Comparison of ENCODE assay signal across 9 cellular contexts in the genomic region with DNA sequence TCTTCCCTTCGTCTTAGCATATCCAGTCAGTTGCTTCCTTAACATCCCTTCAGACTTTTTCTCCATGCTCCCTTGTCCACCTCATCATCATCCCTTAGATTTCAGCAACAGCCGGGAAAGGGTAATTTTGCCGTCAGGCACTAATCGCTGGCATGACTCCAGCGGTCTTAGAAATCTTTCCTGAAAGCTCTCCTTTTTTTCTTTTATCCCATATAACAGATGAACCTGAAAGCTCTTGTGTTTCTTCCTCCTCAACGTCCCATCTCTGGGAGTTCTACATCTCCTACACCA. TPM values are rescaled to one million over a fixed set of nuclear protein-coding genes. Genes with fewer than 3 reads are reported as not detected.
DNase-seq lines count a peak whose midpoint lies in the region; ATAC-seq and TF ChIP-seq lines count a peak whose summit lies in the region.
"Had no signal": no experiment of that assay in that cellular context is flagged by ENCODE, and none has a peak within 500 bp of the region (broad histone marks: within the 10 kb centered on the region; RNA-seq: fewer than 3 reads in every experiment).

No MANE protein-coding gene starts in this region.

- no peak overlapping the region for H2BK5ac ChIP-seq in mesenchymal stem cell (ENCODE audit: low read depth, low read length, poor library complexity, severe bottlenecking)

- H3K36me3 Mint-ChIP-seq in MCF 10A (ENCODE audit: insufficient read depth, unreplicated experiment) = no peaks in the 10 kb centered on the region
- H3K36me3 Mint-ChIP-seq: IgD-negative memory B cell had no signal

- peaks cover 2% of the 10 kb centered on the region for H3K4me1 ChIP-seq in mesenchymal stem cell (ENCODE audit: control insufficient read depth, insufficient read depth, low read depth, low read length)

- DNase-seq in A172 (ENCODE audit: low spot score) (peak; percentile 49), HT1080 (ENCODE audit: low read depth) (peak; percentile 53), MCF 10A (ENCODE audit: unreplicated experiment) (peak; percentile 67), mesenchymal stem cell (no peak), GF-D8 (lab: John Stamatoyannopoulos, UW) (no peak), NCI-H2171 treated with DMSO at 0.1 percent for 48 hours (lab: John Stamatoyannopoulos, UW) (no peak), GM13976 (ENCODE audit: low spot score) (no peak)

- no peak overlapping the region for H3K23ac ChIP-seq in mesenchymal stem cell (ENCODE audit: low read length in 2 of 2)

- no peaks in the 10 kb centered on the region for H3K36me3 ChIP-seq in mesenchymal stem cell (ENCODE audit: control insufficient read depth in 1 of 2, insufficient read depth in 2 of 2, low read depth in 1 of 2, low read length in 2 of 2)

- H3K9me3 Mint-ChIP-seq in MCF 10A (ENCODE audit: unreplicated experiment) = no peaks in the 10 kb centered on the region
- H3K9me3 Mint-ChIP-seq: IgD-negative memory B cell had no signal

- peak overlapping the region; percentile 5 to 80 for H3K18ac ChIP-seq in mesenchymal stem cell (ENCODE audit: low read depth in 1 of 2, low read length in 2 of 2)

- H3K14ac ChIP-seq in mesenchymal stem cell (ENCODE audit: low read length in 2 of 2) = peak overlapping the region in 1 of 2 experiments; percentile 39

- H3K9me3 ChIP-seq in mesenchymal stem cell (ENCODE audit: control insufficient read depth, low read length) = no peaks in the 10 kb centered on the region

- peak overlapping the region; percentile 98 for H3K9ac ChIP-seq in mesenchymal stem cell (ENCODE audit: low read length)

- intact Hi-C loops in MCF 10A (cut with micrococcal nuclease) = loop anchor here (1.0 to 2.0 kb wide), 4 partner anchors 38 to 298 kb away; partner anchors contain the start of gene SF3B4

- peak overlapping the region in 1 of 2 experiments; percentile 79 for H3K4me3 ChIP-seq in mesenchymal stem cell (ENCODE audit: insufficient read depth in 1 of 2, low read depth in 1 of 2, low read length in 2 of 2)

- H2AK5ac ChIP-seq in mesenchymal stem cell (ENCODE audit: low read length, severe bottlenecking) = peak overlapping the region; percentile 13

- H4K8ac ChIP-seq in mesenchymal stem cell (ENCODE audit: low read length) = peak overlapping the region; percentile 66

- CTCF ChIA-PET in MCF 10A (lab: Yijun Ruan, JAX) = interaction anchor here (0.6 to 1.7 kb wide), 18 partner anchors 12 to 318 kb away, joined by 3 to 8 read pairs (median 3); partner anchors contain the start of gene OTUD7B

- peaks cover 3% of the 10 kb centered on the region for H3K79me1 ChIP-seq in mesenchymal stem cell (replicated peaks; ENCODE audit: low read length, poor library complexity, severe bottlenecking)

- H4K91ac ChIP-seq in mesenchymal stem cell (ENCODE audit: low read length) = no peak overlapping the region

- H2BK12ac ChIP-seq in mesenchymal stem cell (ENCODE audit: low read length in 2 of 2) = no peak overlapping the region

- no peak overlapping the region for H2BK120ac ChIP-seq in mesenchymal stem cell (ENCODE audit: low read depth, low read length)

- POLR2A ChIA-PET in MCF 10A (lab: Yijun Ruan, JAX) = interaction anchor here (0.6 to 11.7 kb wide), 22 partner anchors 9 to 1334 kb away, joined by 3 to 632 read pairs (median 24); partner anchors contain the start of genes BOLA1, MTMR11, OTUD7B and SF3B4

- peak overlapping the region in 1 of 2 experiments; percentile 71 for H3K4ac ChIP-seq in mesenchymal stem cell (ENCODE audit: low read depth in 1 of 2, low read length in 2 of 2)

- TF ChIP-seq CTCF in MCF 10A (IDR thresholded peaks at IDR 0.05; ENCODE audit: unreplicated experiment) = no peak
- no peak for TF ChIP-seq CTCF in GM13976 (IDR thresholded peaks at IDR 0.05; ENCODE audit: borderline replicate concordance, control extremely low read depth, extremely low read depth, insufficient read depth, missing control alignments)

- H3K27ac ChIP-seq in mesenchymal stem cell (ENCODE audit: low read length, poor library complexity, severe bottlenecking) = peak overlapping the region; percentile 99

- H2AFZ ChIP-seq in mesenchymal stem cell (ENCODE audit: low read depth, low read length) = peak overlapping the region; percentile 80

- no TSS peak for BruUV-seq in MCF 10A (replicated peaks; lab: Mats Ljungman, UMichigan)

- ATAC-seq in HG02885 (IDR thresholded peaks at IDR 0.05; ENCODE audit: poor library complexity, unreplicated experiment) = no peak

- H3K4me1 Mint-ChIP-seq in MCF 10A (ENCODE audit: insufficient read depth, unreplicated experiment) = no peaks in the 10 kb centered on the region

- in situ Hi-C loops in GM13976 (cut with MboI; ENCODE audit: low sequenced_read_pairs, unreplicated experiment) = no loop called here

- H3K4me3 Mint-ChIP-seq in MCF 10A (ENCODE audit: unreplicated experiment) = no peak overlapping the region

- WGBS in mesenchymal stem cell = 45% methylated on average over 5 of the region's 6 CpGs

- H3K4me2 ChIP-seq in mesenchymal stem cell (ENCODE audit: low read length, poor library complexity, severe bottlenecking) = peak overlapping the region; percentile 79

- H2BK15ac ChIP-seq in mesenchymal stem cell (ENCODE audit: low read depth, poor library complexity, severe bottlenecking) = no peak overlapping the region

- H3K27me3 Mint-ChIP-seq in MCF 10A (ENCODE audit: insufficient read depth, unreplicated experiment) = no peaks in the 10 kb centered on the region
- H3K27me3 Mint-ChIP-seq: IgD-negative memory B cell had no signal

- H3K27ac Mint-ChIP-seq in MCF 10A (ENCODE audit: low read depth, unreplicated experiment) = no peak overlapping the region

- H3K27me3 ChIP-seq in mesenchymal stem cell (ENCODE audit: control insufficient read depth in 1 of 2, insufficient read depth in 1 of 2, low read length in 2 of 2) = no peaks in the 10 kb centered on the region

RNA-seq across cellular contexts. Expression of gene BOLA1, which starts 10.4 kb away (rescaled TPM):
- total RNA-seq in A172 (2014; rRNA removed; shearing (Covaris generic)) = 23.5 and 27.8 TPM in 2 replicates
- 15.1 and 19.2 TPM in 2 replicates for total RNA-seq in HT1080 (2014; rRNA removed; shearing (Covaris generic))
- polyA plus RNA-seq in HT1080 (2015; cell fraction: cytosol; rRNA removed) = 21.2 and 24.7 TPM in 2 replicates
- 14.8 and 21.1 TPM in 2 replicates for polyA plus RNA-seq in HT1080 (2015; cell fraction: nucleus; rRNA removed)
- 17.4 and 22.4 TPM in 2 replicates for total RNA-seq in MCF 10A (2022)
- 5.0 TPM for polyA plus RNA-seq in mesenchymal stem cell (2013, experiment 1 of 2)
- 4.4 TPM for polyA plus RNA-seq in mesenchymal stem cell (2013, experiment 2 of 2)

RNA-seq across cellular contexts. Expression of gene SV2A, which starts 28.7 kb away (rescaled TPM):
- 32.2 and 37.7 TPM in 2 replicates for total RNA-seq in A172 (2014; rRNA removed; shearing (Covaris generic))
- total RNA-seq in HT1080 (2014; rRNA removed; shearing (Covaris generic)) = 23.1 and 27.7 TPM in 2 replicates
- polyA plus RNA-seq in HT1080 (2015; cell fraction: cytosol; rRNA removed) = 14.4 and 17.7 TPM in 2 replicates
- polyA plus RNA-seq in HT1080 (2015; cell fraction: nucleus; rRNA removed) = 31.7 and 32.3 TPM in 2 replicates
- total RNA-seq in MCF 10A (2022) = 0.12 TPM in 1 of 2 replicates, not detected in the other
- polyA plus RNA-seq in mesenchymal stem cell (2013, experiment 1 of 2) = 44.6 TPM
- polyA plus RNA-seq in mesenchymal stem cell (2013, experiment 2 of 2) = 44.3 TPM

RNA-seq across cellular contexts. Expression of gene SF3B4, which starts 38.7 kb away (rescaled TPM):
- 26.9 and 37.0 TPM in 2 replicates for total RNA-seq in A172 (2014; rRNA removed; shearing (Covaris generic))
- 21.4 and 35.8 TPM in 2 replicates for total RNA-seq in HT1080 (2014; rRNA removed; shearing (Covaris generic))
- 89.3 and 103 TPM in 2 replicates for polyA plus RNA-seq in HT1080 (2015; cell fraction: cytosol; rRNA removed)
- 123 and 126 TPM in 2 replicates for polyA plus RNA-seq in HT1080 (2015; cell fraction: nucleus; rRNA removed)
- total RNA-seq in MCF 10A (2022) = 79.2 and 99.2 TPM in 2 replicates
- polyA plus RNA-seq in mesenchymal stem cell (2013, experiment 1 of 2) = 76.7 TPM
- 78.0 TPM for polyA plus RNA-seq in mesenchymal stem cell (2013, experiment 2 of 2)

RNA-seq across cellular contexts. Expression of gene MTMR11, which starts 47.7 kb away (rescaled TPM):
- 7.2 and 9.0 TPM in 2 replicates for total RNA-seq in A172 (2014; rRNA removed; shearing (Covaris generic))
- 38.2 and 60.8 TPM in 2 replicates for total RNA-seq in HT1080 (2014; rRNA removed; shearing (Covaris generic))
- 90.4 and 91.1 TPM in 2 replicates for polyA plus RNA-seq in HT1080 (2015; cell fraction: cytosol; rRNA removed)
- 165 and 169 TPM in 2 replicates for polyA plus RNA-seq in HT1080 (2015; cell fraction: nucleus; rRNA removed)
- 23.8 and 33.5 TPM in 2 replicates for total RNA-seq in MCF 10A (2022)
- polyA plus RNA-seq in mesenchymal stem cell (2013, experiment 1 of 2) = 5.1 TPM
- polyA plus RNA-seq in mesenchymal stem cell (2013, experiment 2 of 2) = 5.3 TPM
- polyA plus RNA-seq: IgD-negative memory B cell had no signal

Comparison
In these comparisons a context has a peak if more than half of its experiments do, and no peak if none do; other contexts are left out.
1. DNase-seq: peak in A172 (single experiment), HT1080 (single experiment) and MCF 10A (single experiment); none in mesenchymal stem cell (single experiment), GF-D8 (single experiment), NCI-H2171 treated with DMSO at 0.1 percent for 48 hours (single experiment) and GM13976 (single experiment).
2. RNA of gene SV2A, which starts 28.7 kb away (total RNA-seq): 32.2 to 37.7 TPM in A172 and 23.1 to 27.7 TPM in HT1080; 0.12 TPM in MCF 10A; every median in the first group is over 10 times any median in the second.